8 cellular contexts compared by ENCODE assay signal in the genomic region with DNA sequence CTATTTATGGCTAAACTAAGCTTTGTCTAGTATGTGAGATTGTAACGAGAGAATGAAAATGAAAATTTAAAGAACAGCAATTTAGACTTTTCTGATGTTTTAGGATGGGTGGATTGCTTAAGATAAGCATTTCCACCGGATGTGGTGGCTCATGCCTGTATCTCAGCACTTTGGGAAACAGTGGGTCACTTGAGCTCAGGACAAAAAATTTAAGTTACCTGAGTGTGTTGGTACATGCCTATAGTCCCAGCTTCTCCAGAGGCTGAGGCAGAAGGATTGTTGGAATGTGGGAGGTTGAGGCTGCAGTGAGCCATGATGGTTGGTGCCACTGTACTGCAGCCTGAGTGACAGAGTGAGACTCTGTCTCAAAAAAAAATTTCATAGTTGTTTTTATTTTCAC. TPM values are rescaled to one million over a fixed set of nuclear protein-coding genes. Genes with fewer than 3 reads are reported as not detected.
DNase-seq lines count a peak whose midpoint lies in the region; ATAC-seq and TF ChIP-seq lines count a peak whose summit lies in the region.

No MANE protein-coding gene starts in this region.

- POLR2A ChIA-PET in AG04449 (lab: Yijun Ruan, JAX), result no interaction called here

- H3K4me1 Mint-ChIP-seq in activated T-helper 1 cell treated with anti-CD3 and anti-CD28 coated beads, Interleukin-12 subunit alpha, Interleukin-12 subunit beta, Interleukin-2, Interleukin-4 antibody, amounts not matched to agents 30 ng/mL and 10 ng/mL and 1 ng/mL, durations not matched to agents 14 hours and 24 hours and 36 hours (ENCODE audit: low read depth), result peaks cover 70% of the 10 kb centered on the region

- H3K36me3 Mint-ChIP-seq in activated T-helper 1 cell treated with anti-CD3 and anti-CD28 coated beads, Interleukin-12 subunit alpha, Interleukin-12 subunit beta, Interleukin-2, Interleukin-4 antibody, amounts not matched to agents 30 ng/mL and 10 ng/mL and 1 ng/mL, durations not matched to agents 14 hours and 24 hours and 36 hours (ENCODE audit: low read depth), result peaks cover 44% of the 10 kb centered on the region

- no peaks in the 10 kb centered on the region for H3K9me3 Mint-ChIP-seq in activated T-helper 1 cell treated with anti-CD3 and anti-CD28 coated beads, Interleukin-12 subunit alpha, Interleukin-12 subunit beta, Interleukin-2, Interleukin-4 antibody, amounts not matched to agents 30 ng/mL and 10 ng/mL and 1 ng/mL, durations not matched to agents 14 hours and 24 hours and 36 hours

- TF ChIP-seq CTCF in AG04449 (IDR thresholded peaks at IDR 0.05; ENCODE audit: insufficient read depth, low read length, missing control alignments), result no peak
- no peak for TF ChIP-seq CTCF in GM12865 (IDR thresholded peaks at IDR 0.05; ENCODE audit: insufficient read depth, low read depth, low read length, missing control alignments)

- H3K4me3 Mint-ChIP-seq in activated T-helper 1 cell treated with anti-CD3 and anti-CD28 coated beads, Interleukin-12 subunit alpha, Interleukin-12 subunit beta, Interleukin-2, Interleukin-4 antibody, amounts not matched to agents 30 ng/mL and 10 ng/mL and 1 ng/mL, durations not matched to agents 14 hours and 24 hours and 36 hours, result peak overlapping the region; percentile 96

- peak overlapping the region; percentile 90 for H3K27ac Mint-ChIP-seq in activated T-helper 1 cell treated with anti-CD3 and anti-CD28 coated beads, Interleukin-12 subunit alpha, Interleukin-12 subunit beta, Interleukin-2, Interleukin-4 antibody, amounts not matched to agents 30 ng/mL and 10 ng/mL and 1 ng/mL, durations not matched to agents 14 hours and 24 hours and 36 hours

- H3K4me3 ChIP-seq in AG04449 (ENCODE audit: low read depth, low read length) (peak overlapping the region; percentile 2), GM12865 (ENCODE audit: low read depth, low read length) (peak overlapping the region; percentile 98)

- no peak for ATAC-seq in HG03280 (IDR thresholded peaks at IDR 0.05; ENCODE audit: unreplicated experiment)

- CTCF ChIA-PET in AG04449 (lab: Yijun Ruan, JAX), result interaction anchor here (0.8 to 2.5 kb wide), 8 partner anchors 8 to 149 kb away, joined by 3 to 10 read pairs (median 4); no protein-coding TSS in a partner anchor

- H3K27me3 Mint-ChIP-seq in activated T-helper 1 cell treated with anti-CD3 and anti-CD28 coated beads, Interleukin-12 subunit alpha, Interleukin-12 subunit beta, Interleukin-2, Interleukin-4 antibody, amounts not matched to agents 30 ng/mL and 10 ng/mL and 1 ng/mL, durations not matched to agents 14 hours and 24 hours and 36 hours (ENCODE audit: insufficient read depth), result no peaks in the 10 kb centered on the region

- intact Hi-C loops in activated T-helper 1 cell treated with anti-CD3 and anti-CD28 coated beads, Interleukin-12 subunit alpha, Interleukin-12 subunit beta, Interleukin-2, Interleukin-4 antibody, amounts not matched to agents 30 ng/mL and 10 ng/mL and 1 ng/mL, durations not matched to agents 14 hours and 24 hours and 36 hours (cut with micrococcal nuclease), result loop anchor here (5.0 kb wide), 1 partner anchor 1278 kb away; no protein-coding TSS in a partner anchor
- intact Hi-C loops in posterior cingulate gyrus (cut with DNase I), result loop anchor here (5.0 kb wide), 4 partner anchors 43 to 153 kb away; a partner anchor contains a TSS

- DNase-seq in AG04449 (ENCODE audit: low read depth, low spot score) (no peak), GM12865 (ENCODE audit: low read depth) (no peak), iris pigment epithelial cell (ENCODE audit: low read depth) (peak; percentile 15), posterior cingulate gyrus (no peak), GM03348 (ENCODE audit: low spot score) (no peak), NCI-H1694 (lab: John Stamatoyannopoulos, UW) (no peak)
- no peak for DNase-seq in activated T-helper 1 cell treated with anti-CD3 and anti-CD28 coated beads, Interleukin-12 subunit alpha, Interleukin-12 subunit beta, Interleukin-2, Interleukin-4 antibody, amounts not matched to agents 30 ng/mL and 10 ng/mL and 1 ng/mL, durations not matched to agents 14 hours and 24 hours and 36 hours (ENCODE audit: low spot score)

RNA-seq across cellular contexts. Expression of a gene that starts 3.4 kb away (rescaled TPM):
- total RNA-seq in activated T-helper 1 cell treated with anti-CD3 and anti-CD28 coated beads, Interleukin-12 subunit alpha, Interleukin-12 subunit beta, Interleukin-2, Interleukin-4 antibody, amounts not matched to agents 30 ng/mL and 10 ng/mL and 1 ng/mL, durations not matched to agents 14 hours and 24 hours and 36 hours, result 113 and 125 TPM in 2 replicates
